Comparison of ENCODE assay signal across 1 cellular context in genomic region chr10:16866861-16867260, GRCh38.
TF ChIP-seq lines count a peak whose summit lies in the region.

No MANE protein-coding gene starts in this region.

TF ChIP-seq in SK-N-SH treated with all-trans-retinoic acid at 6 μM for 48 hours, 23 proteins besides CTCF, POLR2A, EP300 and RAD21 (continued from another document):
- peak; percentile 54; the same call in 1 of the 2 replicates for TF ChIP-seq TSHZ2 (CRISPR knock-in tag; IDR thresholded peaks at IDR 0.05)
- TF ChIP-seq TCF4 (CRISPR knock-in tag; IDR thresholded peaks at IDR 0.05; ENCODE audit: borderline replicate concordance): peak; percentile 72; the same call in 1 of the 2 replicates
- TF ChIP-seq CREB5 (CRISPR knock-in tag; IDR thresholded peaks at IDR 0.05; ENCODE audit: low read depth): no peak
- no peak for TF ChIP-seq ZFP30 (CRISPR knock-in tag; IDR thresholded peaks at IDR 0.05)
- TF ChIP-seq ZC3H10 (CRISPR knock-in tag; IDR thresholded peaks at IDR 0.05): no peak
- TF ChIP-seq ZFP3 (CRISPR knock-in tag; IDR thresholded peaks at IDR 0.05): no peak
- TF ChIP-seq ZNF565 (CRISPR knock-in tag; conservative IDR thresholded peaks at IDR 0.05; ENCODE audit: low read depth): 0 out of 2 replicates have a peak, but pooled peaks have one; percentile 14
- no peak for TF ChIP-seq TOX (CRISPR knock-in tag; IDR thresholded peaks at IDR 0.05; ENCODE audit: borderline replicate concordance)
- no peak for TF ChIP-seq CSRNP3 (CRISPR knock-in tag; IDR thresholded peaks at IDR 0.05)
- 0 out of 2 replicates have a peak, but pooled peaks have one; percentile 11 for TF ChIP-seq ESRRG (CRISPR knock-in tag; IDR thresholded peaks at IDR 0.05)
- no peak for TF ChIP-seq PPARA (CRISPR knock-in tag; IDR thresholded peaks at IDR 0.05; ENCODE audit: borderline replicate concordance)
- no peak for TF ChIP-seq ZNF8 (CRISPR knock-in tag; IDR thresholded peaks at IDR 0.05)
